8 cellular contexts compared by ENCODE assay signal in genomic region chr15:59997070-59997701, GRCh38. TPM values are rescaled to one million over a fixed set of nuclear protein-coding genes. Genes with fewer than 3 reads are reported as not detected.
DNase-seq lines count a peak whose midpoint lies in the region; ATAC-seq lines count a peak whose summit lies in the region.

No MANE protein-coding gene starts in this region.

- H3K4me1 ChIP-seq in right cardiac atrium (ENCODE audit: control insufficient read depth, insufficient read depth, low read length): no peaks in the 10 kb centered on the region
- peaks cover 29% of the 10 kb centered on the region for H3K4me1 ChIP-seq in SJCRH30
- no peaks in the 10 kb centered on the region for H3K4me1 ChIP-seq in skeletal muscle satellite cell (ENCODE audit: control insufficient read depth, insufficient read depth, low read length)
- H3K4me1 ChIP-seq in Karpas-422 (ENCODE audit: low read length): no peaks in the 10 kb centered on the region

- peaks cover 97% of the 10 kb centered on the region for H3K27me3 Mint-ChIP-seq in dendritic cell treated with granulocyte-macrophage colony-stimulating factor and Interleukin-4, amounts not matched to agents 40 ng/mL and 50 ng/mL, for 4 days

- no peaks in the 10 kb centered on the region for H3K9me2 ChIP-seq in Karpas-422 (replicated peaks; ENCODE audit: insufficient read depth, low read length)

- no peak overlapping the region for H2AFZ ChIP-seq in Karpas-422 (ENCODE audit: low read length)

- H3K27me3 ChIP-seq in right cardiac atrium (ENCODE audit: control insufficient read depth, insufficient read depth) (peaks cover 18% of the 10 kb centered on the region), SJCRH30 (peaks cover 14% of the 10 kb centered on the region), skeletal muscle satellite cell (ENCODE audit: control insufficient read depth, insufficient read depth, low read length) (peaks cover 100% of the 10 kb centered on the region), Karpas-422 (ENCODE audit: low read length) (no peaks in the 10 kb centered on the region)

- H3K27ac ChIP-seq in right cardiac atrium (ENCODE audit: low read length): no peak overlapping the region
- no peak overlapping the region for H3K27ac ChIP-seq in SJCRH30
- H3K27ac ChIP-seq in Karpas-422 (ENCODE audit: low read length): no peak overlapping the region

- DNase-seq in right cardiac atrium: peak in 1 of 3 donors; percentile 52
- DNase-seq in cardiac septum (ENCODE audit: low spot score): no peak
- DNase-seq in SJCRH30: peak in 1 of 2 experiments; percentile 47
- no peak for DNase-seq in Karpas-422

- no peaks in the 10 kb centered on the region for H3K9me3 Mint-ChIP-seq in dendritic cell treated with granulocyte-macrophage colony-stimulating factor and Interleukin-4, amounts not matched to agents 40 ng/mL and 50 ng/mL, for 4 days

- H3K79me2 ChIP-seq in Karpas-422 (ENCODE audit: low read length): no peaks in the 10 kb centered on the region

- intact Hi-C loops in right cardiac atrium (cut with DNase I) (no loop called here), cardiac septum (cut with DNase I) (no loop called here)
- intact Hi-C loops in dendritic cell treated with granulocyte-macrophage colony-stimulating factor and Interleukin-4, amounts not matched to agents 40 ng/mL and 50 ng/mL, for 4 days (cut with micrococcal nuclease): no loop called here

- H3K4me3 Mint-ChIP-seq in dendritic cell treated with granulocyte-macrophage colony-stimulating factor and Interleukin-4, amounts not matched to agents 40 ng/mL and 50 ng/mL, for 4 days: peak overlapping the region; percentile 39

- peak overlapping the region; percentile 38 for H3K4me2 ChIP-seq in skeletal muscle satellite cell (ENCODE audit: low read length)
- H3K4me2 ChIP-seq in Karpas-422 (ENCODE audit: low read depth, low read length, poor library complexity, severe bottlenecking): no peak overlapping the region

- no peak overlapping the region for H3K27ac Mint-ChIP-seq in dendritic cell treated with granulocyte-macrophage colony-stimulating factor and Interleukin-4, amounts not matched to agents 40 ng/mL and 50 ng/mL, for 4 days

- H3K9me3 ChIP-seq in right cardiac atrium (ENCODE audit: control insufficient read depth, low read length): no peaks in the 10 kb centered on the region
- no peaks in the 10 kb centered on the region for H3K9me3 ChIP-seq in SJCRH30 (replicated peaks)
- peaks cover 3% of the 10 kb centered on the region for H3K9me3 ChIP-seq in skeletal muscle satellite cell (replicated peaks; ENCODE audit: low read length)
- no peaks in the 10 kb centered on the region for H3K9me3 ChIP-seq in Karpas-422 (ENCODE audit: low read length)

- ATAC-seq in right cardiac atrium (peak in 1 of 2 donors; percentile 11), HG03159 (IDR thresholded peaks at IDR 0.05; ENCODE audit: unreplicated experiment) (peak; percentile 70), GM19328 (IDR thresholded peaks at IDR 0.05; ENCODE audit: unreplicated experiment) (no peak)

- no peak overlapping the region for H3K9ac ChIP-seq in skeletal muscle satellite cell (ENCODE audit: low read depth, low read length)
- H3K9ac ChIP-seq in Karpas-422 (ENCODE audit: low read length): no peak overlapping the region

- peaks cover 32% of the 10 kb centered on the region for H3K4me1 Mint-ChIP-seq in dendritic cell treated with granulocyte-macrophage colony-stimulating factor and Interleukin-4, amounts not matched to agents 40 ng/mL and 50 ng/mL, for 4 days (ENCODE audit: low read depth)

- no peaks in the 10 kb centered on the region for H3K36me3 ChIP-seq in SJCRH30
- H3K36me3 ChIP-seq in skeletal muscle satellite cell (ENCODE audit: insufficient read depth, low read length): no peaks in the 10 kb centered on the region
- H3K36me3 ChIP-seq in Karpas-422 (ENCODE audit: insufficient read depth, low read length): no peaks in the 10 kb centered on the region

- 2% methylated on average over 36 of the region's 36 CpGs for WGBS in right cardiac atrium

- H3K4me3 ChIP-seq in right cardiac atrium (ENCODE audit: low read length): peak overlapping the region; percentile 50
- peak overlapping the region; percentile 38 for H3K4me3 ChIP-seq in SJCRH30
- no peak overlapping the region for H3K4me3 ChIP-seq in skeletal muscle satellite cell (ENCODE audit: low read length)
- H3K4me3 ChIP-seq in Karpas-422 (ENCODE audit: low read length): no peak overlapping the region

- no peaks in the 10 kb centered on the region for H4K20me1 ChIP-seq in Karpas-422 (ENCODE audit: insufficient read depth, low read depth, low read length)

- no peaks in the 10 kb centered on the region for H3K36me3 Mint-ChIP-seq in dendritic cell treated with granulocyte-macrophage colony-stimulating factor and Interleukin-4, amounts not matched to agents 40 ng/mL and 50 ng/mL, for 4 days (ENCODE audit: low read depth)

RNA-seq across cellular contexts. Expression of gene FOXB1, which starts 6.9 kb away (rescaled TPM):
- not detected for total RNA-seq in right cardiac atrium
- polyA plus RNA-seq in right cardiac atrium: not detected
- not detected for total RNA-seq in cardiac septum
- total RNA-seq in SJCRH30 (2014; rRNA removed; shearing (Covaris generic)): 0.51 and 0.76 TPM in 2 replicates
- total RNA-seq in skeletal muscle satellite cell (2012; rRNA removed): not detected in 2 replicates
- total RNA-seq in Karpas-422 (2014; rRNA removed; shearing (Covaris generic); ENCODE audit: low replicate concordance): not detected in 2 replicates

Comparison
In these comparisons a context has a peak if more than half of its experiments do, and no peak if none do; other contexts are left out.
1. H3K4me3 ChIP-seq: peak in right cardiac atrium (single experiment) and SJCRH30 (single experiment); none in skeletal muscle satellite cell (single experiment) and Karpas-422 (single experiment).